Comparison of ENCODE assay signal across 10 cellular contexts in the genomic region with DNA sequence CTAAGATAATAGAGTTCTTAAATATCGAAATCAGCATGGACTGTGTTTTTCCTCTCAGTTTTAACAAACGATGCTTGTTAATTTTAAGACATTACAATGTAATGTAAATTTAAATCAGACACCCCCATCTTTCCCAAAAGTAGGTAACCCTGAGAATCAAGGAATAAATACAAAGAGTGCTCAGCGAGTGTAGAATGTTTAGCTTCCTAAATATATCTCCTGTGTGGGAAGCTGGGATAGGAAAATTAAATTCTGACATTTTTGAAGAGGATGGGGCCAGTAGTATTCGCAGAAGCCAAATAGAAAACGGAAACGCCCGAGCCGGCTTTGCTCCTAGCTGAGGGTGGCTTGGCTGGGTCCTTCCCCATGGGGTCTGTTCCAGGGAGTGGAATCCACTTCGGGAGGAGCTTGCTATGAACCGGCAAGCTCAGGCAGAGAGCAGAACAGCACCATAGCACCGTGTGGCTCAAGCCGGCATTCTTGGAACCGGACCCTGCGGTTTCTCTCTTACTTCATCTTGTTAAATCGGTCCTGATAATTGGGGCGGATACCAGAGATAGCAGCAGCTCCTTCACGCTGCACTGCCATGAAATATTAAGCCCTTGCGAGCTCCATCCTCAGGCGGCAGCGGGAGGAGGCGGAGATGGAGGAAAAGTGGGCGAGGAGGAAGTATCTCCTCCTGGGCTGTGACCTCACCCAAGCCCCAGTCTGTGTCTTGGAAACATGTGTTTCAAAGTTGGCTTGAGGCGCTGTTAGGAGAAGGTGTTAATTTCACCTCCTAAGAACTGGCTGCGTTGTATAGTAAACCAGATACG. TPM values are rescaled to one million over a fixed set of nuclear protein-coding genes. Genes with fewer than 3 reads are reported as not detected.
DNase-seq lines count a peak whose midpoint lies in the region; ATAC-seq, FAIRE-seq and TF ChIP-seq lines count a peak whose summit lies in the region.
"Had no signal": no experiment of that assay in that cellular context is flagged by ENCODE, and none has a peak within 500 bp of the region (broad histone marks: within the 10 kb centered on the region; RNA-seq: fewer than 3 reads in every experiment).

No MANE protein-coding gene starts in this region.

- H3K27ac ChIP-seq in astrocyte (ENCODE audit: low read depth, low read length), result peak overlapping the region; percentile 35

- DNase-seq in Calu3 (peak; percentile 17), astrocyte (ENCODE audit: low read depth) (peak; percentile 94), left ventricle myocardium superior (peak; percentile 73), progenitor cell of endocrine pancreas (ENCODE audit: low spot score, unreplicated experiment) (no peak), AML-193 (lab: John Stamatoyannopoulos, UW) (no peak), NCI-H2196 treated with DMSO at 0.1 percent for 48 hours (lab: John Stamatoyannopoulos, UW; ENCODE audit: unreplicated experiment) (no peak)
- no peak for DNase-seq in activated naive CD4-positive, alpha-beta T cell treated with anti-CD3 and anti-CD28 coated beads, Interleukin-2, amount 50 U/mL, for 72 hours (ENCODE audit: low spot score in 2 of 2)
- DNase-seq in activated CD4-positive, alpha-beta T cell treated with anti-CD3 and anti-CD28 coated beads, Interleukin-2, amount 10 ng/mL, durations not matched to agents 24 days and 14 days, result no peak
- DNase-seq: T1000 had no signal

- CTCF ChIA-PET in Calu3 (lab: Charles Lee), result interaction anchor here (0.5 kb wide), 1 partner anchor 136 kb away, joined by 3 read pairs; a partner anchor contains a TSS

- H3K4me3 ChIP-seq in astrocyte (ENCODE audit: insufficient read depth, low read depth, low read length), result no peak overlapping the region

- peak overlapping the region; percentile 29 for H2AFZ ChIP-seq in astrocyte (ENCODE audit: low read depth, low read length)

- peak overlapping the region; percentile 59 for H3K4me2 ChIP-seq in astrocyte (ENCODE audit: low read length)

- H3K27me3 ChIP-seq in astrocyte (ENCODE audit: insufficient read depth, low read length), result no peaks in the 10 kb centered on the region

- H3K36me3 Mint-ChIP-seq in Calu3 (ENCODE audit: insufficient read depth, unreplicated experiment) (no peaks in the 10 kb centered on the region), astrocyte (ENCODE audit: low read depth, unreplicated experiment) (peaks cover 14% of the 10 kb centered on the region), progenitor cell of endocrine pancreas (ENCODE audit: insufficient read depth) (no peaks in the 10 kb centered on the region)
- H3K36me3 Mint-ChIP-seq in activated naive CD4-positive, alpha-beta T cell treated with anti-CD3 and anti-CD28 coated beads, Interleukin-2, amount 50 U/mL, for 72 hours, result peaks cover 0 to 5% of the 10 kb centered on the region in 2 donors
- H3K36me3 Mint-ChIP-seq in activated CD4-positive, alpha-beta T cell treated with anti-CD3 and anti-CD28 coated beads, Interleukin-2, amount 10 ng/mL, durations not matched to agents 24 days and 14 days (ENCODE audit: low read depth), result peaks cover 2% of the 10 kb centered on the region

- no peak overlapping the region for H3K27ac Mint-ChIP-seq in Calu3 (ENCODE audit: unreplicated experiment)
- no peak overlapping the region for H3K27ac Mint-ChIP-seq in astrocyte (ENCODE audit: unreplicated experiment)
- no peak overlapping the region for H3K27ac Mint-ChIP-seq in progenitor cell of endocrine pancreas
- no peak overlapping the region for H3K27ac Mint-ChIP-seq in activated naive CD4-positive, alpha-beta T cell treated with anti-CD3 and anti-CD28 coated beads, Interleukin-2, amount 50 U/mL, for 72 hours
- no peak overlapping the region for H3K27ac Mint-ChIP-seq in activated CD4-positive, alpha-beta T cell treated with anti-CD3 and anti-CD28 coated beads, Interleukin-2, amount 10 ng/mL, durations not matched to agents 24 days and 14 days

- peak; percentile 96 for ATAC-seq in left ventricle myocardium superior
- ATAC-seq in activated naive CD4-positive, alpha-beta T cell treated with anti-CD3 and anti-CD28 coated beads, Interleukin-2, amount 50 U/mL, for 72 hours, result no peak

- H3K4me1 Mint-ChIP-seq in Calu3 (ENCODE audit: low read depth, unreplicated experiment) (peaks cover under 1% of the 10 kb centered on the region), astrocyte (ENCODE audit: low read depth, unreplicated experiment) (peaks cover 14% of the 10 kb centered on the region), progenitor cell of endocrine pancreas (ENCODE audit: low read depth) (no peaks in the 10 kb centered on the region)
- H3K4me1 Mint-ChIP-seq in activated CD4-positive, alpha-beta T cell treated with anti-CD3 and anti-CD28 coated beads, Interleukin-2, amount 10 ng/mL, durations not matched to agents 24 days and 14 days, result no peaks in the 10 kb centered on the region

- no peaks in the 10 kb centered on the region for H3K9me3 ChIP-seq in astrocyte (ENCODE audit: insufficient read depth, low read depth, low read length)

- H3K4me3 Mint-ChIP-seq in Calu3 (ENCODE audit: low read depth, unreplicated experiment) (no peak overlapping the region), astrocyte (ENCODE audit: unreplicated experiment) (no peak overlapping the region), progenitor cell of endocrine pancreas (ENCODE audit: low read depth) (peak overlapping the region; percentile 15)
- H3K4me3 Mint-ChIP-seq in activated CD4-positive, alpha-beta T cell treated with anti-CD3 and anti-CD28 coated beads, Interleukin-2, amount 10 ng/mL, durations not matched to agents 24 days and 14 days, result no peak overlapping the region

- TF ChIP-seq CTCF in Calu3 (IDR thresholded peaks at IDR 0.05; ENCODE audit: unreplicated experiment), result no peak
- TF ChIP-seq CTCF in astrocyte (IDR thresholded peaks at IDR 0.05; ENCODE audit: insufficient read depth, low read depth, low read length), result no peak
- no peak for TF ChIP-seq CTCF in progenitor cell of endocrine pancreas (IDR thresholded peaks at IDR 0.05; ENCODE audit: unreplicated experiment)

- H3K4me1 ChIP-seq in astrocyte (ENCODE audit: insufficient read depth, low read length), result peaks cover under 1% of the 10 kb centered on the region

- intact Hi-C loops in Calu3 (cut with micrococcal nuclease; ENCODE audit: unreplicated experiment), result loop anchor here (5.0 kb wide), 1 partner anchor 63 kb away; no protein-coding TSS in a partner anchor
- intact Hi-C loops in left ventricle myocardium superior (cut with micrococcal nuclease), result no loop called here
- intact Hi-C loops in activated CD4-positive, alpha-beta T cell treated with anti-CD3 and anti-CD28 coated beads, Interleukin-2, amount 10 ng/mL, durations not matched to agents 24 days and 14 days (cut with micrococcal nuclease), result no loop called here

- no peaks in the 10 kb centered on the region for H3K27me3 Mint-ChIP-seq in Calu3 (ENCODE audit: unreplicated experiment)
- no peaks in the 10 kb centered on the region for H3K27me3 Mint-ChIP-seq in astrocyte (ENCODE audit: low read depth, unreplicated experiment)
- H3K27me3 Mint-ChIP-seq in progenitor cell of endocrine pancreas, result peaks cover 15% of the 10 kb centered on the region
- H3K27me3 Mint-ChIP-seq in activated CD4-positive, alpha-beta T cell treated with anti-CD3 and anti-CD28 coated beads, Interleukin-2, amount 10 ng/mL, durations not matched to agents 24 days and 14 days, result peaks cover 12% of the 10 kb centered on the region

- H4K20me1 ChIP-seq in astrocyte (ENCODE audit: insufficient read depth, low read length), result no peaks in the 10 kb centered on the region

- BruUV-seq in Calu3 (replicated peaks; lab: Mats Ljungman, UMichigan), result no TSS peak

- no peak for FAIRE-seq in astrocyte (lab: Jason Lieb, UNC)
- FAIRE-seq: G401.6 had no signal

- H3K9me3 Mint-ChIP-seq in Calu3 (ENCODE audit: low read depth, unreplicated experiment), result no peaks in the 10 kb centered on the region
- H3K9me3 Mint-ChIP-seq in astrocyte (ENCODE audit: unreplicated experiment), result no peaks in the 10 kb centered on the region
- H3K9me3 Mint-ChIP-seq in progenitor cell of endocrine pancreas (ENCODE audit: low read depth), result no peaks in the 10 kb centered on the region
- H3K9me3 Mint-ChIP-seq in activated naive CD4-positive, alpha-beta T cell treated with anti-CD3 and anti-CD28 coated beads, Interleukin-2, amount 50 U/mL, for 72 hours, result no peaks in the 10 kb centered on the region
- H3K9me3 Mint-ChIP-seq in activated CD4-positive, alpha-beta T cell treated with anti-CD3 and anti-CD28 coated beads, Interleukin-2, amount 10 ng/mL, durations not matched to agents 24 days and 14 days, result no peaks in the 10 kb centered on the region

- peak overlapping the region; percentile 36 for H3K9ac ChIP-seq in astrocyte (ENCODE audit: low read length)

- peaks cover 13% of the 10 kb centered on the region for H3K79me2 ChIP-seq in astrocyte (ENCODE audit: insufficient read depth, low read length)

- H3K36me3 ChIP-seq in astrocyte (ENCODE audit: insufficient read depth, low read length), result peaks cover 22% of the 10 kb centered on the region

RNA-seq across cellular contexts. Expression of a gene that starts 24.9 kb away (rescaled TPM):
- total RNA-seq in Calu3 (2022) (2.3 and 2.7 TPM in 2 replicates), astrocyte (67.3 and 75.2 TPM in 2 replicates), left ventricle myocardium superior (1.1 TPM), progenitor cell of endocrine pancreas (1.2 and 1.7 TPM in 2 replicates)
- total RNA-seq in activated naive CD4-positive, alpha-beta T cell treated with anti-CD3 and anti-CD28 coated beads, Interleukin-2, amount 50 U/mL, for 72 hours, result 1 to 10 TPM; 5.4 to 8.6 TPM
- total RNA-seq in activated CD4-positive, alpha-beta T cell treated with anti-CD3 and anti-CD28 coated beads, Interleukin-2, amount 10 ng/mL, durations not matched to agents 24 days and 14 days, result 4.0 and 4.3 TPM in 2 replicates

Comparison
In these comparisons a context has a peak if more than half of its experiments do, and no peak if none do; other contexts are left out.
1. DNase-seq: peak in Calu3 (single experiment), astrocyte (single experiment) and left ventricle myocardium superior (single experiment); none in progenitor cell of endocrine pancreas (single experiment), activated naive CD4-positive, alpha-beta T cell treated with anti-CD3 and anti-CD28 coated beads, Interleukin-2, amount 50 U/mL, for 72 hours (0 of 2), AML-193 (0 of 2), activated CD4-positive, alpha-beta T cell treated with anti-CD3 and anti-CD28 coated beads, Interleukin-2, amount 10 ng/mL, durations not matched to agents 24 days and 14 days (single experiment) and NCI-H2196 treated with DMSO at 0.1 percent for 48 hours (single experiment).